ENCODE assay signal across 8 cellular contexts in genomic region chr5:53109041-53109435, GRCh38. TPM values are rescaled to one million over a fixed set of nuclear protein-coding genes. Genes with fewer than 3 reads are reported as not detected.
DNase-seq lines count a peak whose midpoint lies in the region; ATAC-seq and TF ChIP-seq lines count a peak whose summit lies in the region.

No MANE protein-coding gene starts in this region.

- CTCF ChIA-PET in BJ (lab: Yijun Ruan, JAX) (interaction anchor here (1.0 to 1.5 kb wide), 2 partner anchors 74 to 160 kb away, joined by 3 read pairs; no protein-coding TSS in a partner anchor), T-cell (lab: Charles Lee) (interaction anchor here in 1 of 2 donors (0.7 to 1.7 kb wide), 8 partner anchors 9 to 310 kb away, joined by 3 to 11 read pairs (median 4); no protein-coding TSS in a partner anchor)

- H3K4me3 ChIP-seq in BJ (ENCODE audit: low read depth, low read length) (peak overlapping the region; percentile 72), ovary (peak overlapping the region; percentile 88)

- TF ChIP-seq POLR2A in ovary (IDR thresholded peaks at IDR 0.05): no peak

- H3K4me3 Mint-ChIP-seq in T-cell: peak overlapping the region; percentile 92 to 97 (median 96)

- 1% methylated on average over 10 of the region's 10 CpGs for WGBS in ovary, 3 donors

- peaks cover 47 to 66% (median 60%) of the 10 kb centered on the region in 3 donors for H3K4me1 Mint-ChIP-seq in T-cell

- TF ChIP-seq EP300 in ovary (IDR thresholded peaks at IDR 0.05): no peak

- H3K9me3 ChIP-seq in ovary: no peaks in the 10 kb centered on the region

- no peaks in the 10 kb centered on the region for H3K9me3 Mint-ChIP-seq in T-cell

- TF ChIP-seq CTCF in BJ (IDR thresholded peaks at IDR 0.05; ENCODE audit: insufficient read depth, low read depth, low read length): no peak
- TF ChIP-seq CTCF in ovary (IDR thresholded peaks at IDR 0.05): no peak

- peaks cover 16% of the 10 kb centered on the region for H3K36me3 Mint-ChIP-seq in T-cell

- ATAC-seq in GM19324 (IDR thresholded peaks at IDR 0.05; ENCODE audit: low FRiP score, unreplicated experiment) (peak; percentile 3), HG03432 (IDR thresholded peaks at IDR 0.05; ENCODE audit: unreplicated experiment) (peak; percentile 12), T-cell (replicated peaks in 1 of 4) (peak; percentile 2 to 17 (median 10)), HG03457 (IDR thresholded peaks at IDR 0.05; ENCODE audit: unreplicated experiment) (no peak)

- peaks cover 6% of the 10 kb centered on the region for H3K4me1 ChIP-seq in ovary (ENCODE audit: insufficient read depth)

- H3K27ac ChIP-seq in ovary: peak overlapping the region in 1 of 2 donors; percentile 85

- intact Hi-C loops in ovary (cut with DNase I): no loop called here

- H3K36me3 ChIP-seq in BJ (ENCODE audit: control insufficient read depth, insufficient read depth, low read length): no peaks in the 10 kb centered on the region
- H3K36me3 ChIP-seq in ovary: no peaks in the 10 kb centered on the region

- no peaks in the 10 kb centered on the region for H3K27me3 Mint-ChIP-seq in T-cell

- peak overlapping the region; percentile 83 to 95 for H3K27ac Mint-ChIP-seq in T-cell

- POLR2A ChIA-PET in BJ (lab: Charles Lee): no interaction called here
- POLR2A ChIA-PET in T-cell (lab: Charles Lee): interaction anchor here (0.6 to 0.9 kb wide), 3 partner anchors 9 to 347 kb away, joined by 3 to 16 read pairs (median 7); no protein-coding TSS in a partner anchor

- no peaks in the 10 kb centered on the region for H3K27me3 ChIP-seq in BJ (ENCODE audit: control insufficient read depth, insufficient read depth, low read length)
- H3K27me3 ChIP-seq in ovary: no peaks in the 10 kb centered on the region

- DNase-seq in BJ (ENCODE audit: low read depth) (no peak), T-cell (no peak), fibroblast of peridontal ligament (ENCODE audit: extremely low read depth) (peak; percentile 25), ovary (no peak), NCI-H524 treated with DMSO at 0.1 percent for 48 hours (lab: John Stamatoyannopoulos, UW) (no peak)

RNA-seq across cellular contexts. Expression of gene MOCS2, which starts 0.5 kb away (rescaled TPM):
- polyA plus RNA-seq in BJ (2011; rRNA removed): 22.2 and 46.4 TPM in 2 replicates
- 6.1 and 7.0 TPM in 2 replicates for polyA minus RNA-seq in BJ (2011; rRNA and poly(A)+ RNA removed)
- 10 to 100 TPM; 15.2 to 26.1 (median 21.0) TPM for total RNA-seq in T-cell
- total RNA-seq in ovary: 10 to 100 TPM; 32.9 to 45.5 (median 39.6) TPM
- polyA plus RNA-seq in ovary: 10 to 100 TPM; 41.7 to 72.2 TPM
